22 cellular contexts compared by ENCODE assay signal in genomic region chr5:128644863-128645262, GRCh38.
DNase-seq lines count a peak whose midpoint lies in the region; ATAC-seq and TF ChIP-seq lines count a peak whose summit lies in the region.
"Had no signal": no experiment of that assay in that cellular context is flagged by ENCODE, and none has a peak within 500 bp of the region (broad histone marks: within the 10 kb centered on the region; RNA-seq: fewer than 3 reads in every experiment).

No MANE protein-coding gene starts in this region.

- DNase-seq in AG10803 (ENCODE audit: low read depth) (peak; percentile 15), LHCN-M2 (ENCODE audit: low read depth) (peak; percentile 81), brain microvascular endothelial cell (peak; percentile 83), iris pigment epithelial cell (ENCODE audit: low read depth) (peak; percentile 94), left lobe of liver (ENCODE audit: low spot score) (no peak), medulla oblongata (ENCODE audit: extremely low spot score) (no peak), DMS79 treated with DMSO at 0.1 percent for 48 hours (lab: John Stamatoyannopoulos, UW) (no peak), NCI-H1105 (lab: John Stamatoyannopoulos, UW) (no peak)
- DNase-seq: activated CD8-positive, alpha-beta memory T cell treated with anti-CD3 and anti-CD28 coated beads, Interleukin-2, amount 10 ng/mL, durations not matched to agents 7 days and 5 days; activated naive CD4-positive, alpha-beta T cell treated with anti-CD3 and anti-CD28 coated beads, Interleukin-2, amount 10 ng/mL, durations not matched to agents 7 days and 5 days; colonic mucosa; DMS79; NCI-H2081 treated with DMSO at 0.1 percent for 48 hours; psoas muscle; stimulated activated CD4-positive, alpha-beta T cell treated with anti-CD3 and anti-CD28 coated beads, Interleukin-4, amount 100 ng/mL, for 4 hours; upper lobe of right lung had no signal

- ATAC-seq in left lobe of liver, result no peak
- ATAC-seq: activated CD8-positive, alpha-beta memory T cell treated with anti-CD3 and anti-CD28 coated beads, Interleukin-2, amount 10 ng/mL, durations not matched to agents 7 days and 5 days; gastroesophageal sphincter; GM12878; GM23338; psoas muscle; stimulated activated memory B cell treated with anti-CD40 and anti-IgM and Interleukin-4, amounts not matched to agents 10 μg/mL and 1 μg/mL and 100 μg/mL, for 72 hours; upper lobe of right lung had no signal

- H3K36me3 ChIP-seq in brain microvascular endothelial cell (replicated peaks), result no peaks in the 10 kb centered on the region
- H3K36me3 ChIP-seq: colonic mucosa, gastroesophageal sphincter, SJSA1, upper lobe of right lung had no signal

- in situ Hi-C loops in brain microvascular endothelial cell (cut with HindIII; ENCODE audit: low pct_ligation_motif_present, low sequenced_read_pairs), result no loop called here

- TF ChIP-seq CTCF in AG10803 (conservative IDR thresholded peaks at IDR 0.05; ENCODE audit: low read length), result no peak
- TF ChIP-seq CTCF in brain microvascular endothelial cell (IDR thresholded peaks at IDR 0.05; ENCODE audit: low read depth, low read length, missing control alignments), result no peak

- H3K27ac ChIP-seq in brain microvascular endothelial cell, result peak overlapping the region; percentile 69
- H3K27ac ChIP-seq: colonic mucosa, gastroesophageal sphincter, KMS-11, psoas muscle, SJSA1, upper lobe of right lung had no signal

- no peaks in the 10 kb centered on the region for H3K27me3 ChIP-seq in brain microvascular endothelial cell (replicated peaks)
- H3K27me3 ChIP-seq: colonic mucosa, gastroesophageal sphincter, SJSA1, upper lobe of right lung had no signal

- H3K4me3 ChIP-seq in AG10803 (ENCODE audit: low read length) (no peak overlapping the region), brain microvascular endothelial cell (ENCODE audit: low read depth, low read length) (peak overlapping the region; percentile 26)
- H3K4me3 ChIP-seq: colonic mucosa, gastroesophageal sphincter, GM12878, GM23338, psoas muscle, SJSA1, upper lobe of right lung had no signal

Comparison
In these comparisons a context has a peak if more than half of its experiments do, and no peak if none do; other contexts are left out.
1. DNase-seq: peak in AG10803 (single experiment), LHCN-M2 (single experiment), brain microvascular endothelial cell (single experiment) and iris pigment epithelial cell (single experiment); none in left lobe of liver (single experiment), medulla oblongata (single experiment), DMS79 treated with DMSO at 0.1 percent for 48 hours (single experiment) and NCI-H1105 (single experiment).